In genomic region chr15:45551691-45552090, GRCh38 we compare ENCODE assay signal across 28 cellular contexts. TPM values are rescaled to one million over a fixed set of nuclear protein-coding genes. Genes with fewer than 3 reads are reported as not detected.
DNase-seq lines count a peak whose midpoint lies in the region; ATAC-seq and TF ChIP-seq lines count a peak whose summit lies in the region.
"Had no signal": no experiment of that assay in that cellular context is flagged by ENCODE, and none has a peak within 500 bp of the region (broad histone marks: within the 10 kb centered on the region; RNA-seq: fewer than 3 reads in every experiment).

No MANE protein-coding gene starts in this region.

- no peaks in the 10 kb centered on the region for H3K36me3 ChIP-seq in osteoblast (ENCODE audit: insufficient read depth, low read length)
- H3K36me3 ChIP-seq: BLaER1 treated with 17β-estradiol and CSF1 and Interleukin-3, amounts not matched to agents 10 nM and 100 nM; SJCRH30 had no signal

- TF ChIP-seq POLR2A in GM18505 (IDR thresholded peaks at IDR 0.05; ENCODE audit: borderline replicate concordance, extremely low read depth, insufficient read depth, insufficient read length): no peak

- no peak for ATAC-seq in GM18505 (IDR thresholded peaks at IDR 0.05; ENCODE audit: unreplicated experiment)
- ATAC-seq: HCT116, PC-3, Right ventricle myocardium inferior, SK-N-SH treated with all-trans-retinoic acid at 6 μM for 48 hours had no signal

- no peak overlapping the region for H3K4me2 ChIP-seq in osteoblast (ENCODE audit: insufficient read depth, low read length)

- no peaks in the 10 kb centered on the region for H4K20me1 ChIP-seq in osteoblast (ENCODE audit: insufficient read depth, low read length)
- H4K20me1 ChIP-seq: BLaER1 treated with 17β-estradiol and CSF1 and Interleukin-3, amounts not matched to agents 10 nM and 100 nM had no signal

- no peak overlapping the region for H3K4me3 ChIP-seq in fibroblast of mammary gland (ENCODE audit: control insufficient read depth, low read depth, low read length)
- no peak overlapping the region for H3K4me3 ChIP-seq in osteoblast (ENCODE audit: insufficient read depth, low read length)
- H3K4me3 ChIP-seq: BLaER1 treated with 17β-estradiol and CSF1 and Interleukin-3, amounts not matched to agents 10 nM and 100 nM; SJCRH30 had no signal

- H3K27ac ChIP-seq in osteoblast (ENCODE audit: low read depth, low read length): no peak overlapping the region
- H3K27ac ChIP-seq: BLaER1 treated with 17β-estradiol and CSF1 and Interleukin-3, amounts not matched to agents 10 nM and 100 nM; SJCRH30 had no signal

- H3K9me3 ChIP-seq in osteoblast (ENCODE audit: low read depth, low read length): no peaks in the 10 kb centered on the region
- H3K9me3 ChIP-seq: BLaER1 treated with 17β-estradiol and CSF1 and Interleukin-3, amounts not matched to agents 10 nM and 100 nM; SJCRH30 had no signal

- peak overlapping the region; percentile 36 for H2AFZ ChIP-seq in osteoblast (ENCODE audit: low read length)

- TF ChIP-seq CTCF in fibroblast of mammary gland (conservative IDR thresholded peaks at IDR 0.05; ENCODE audit: control insufficient read depth, insufficient read depth, low read depth, low read length): no peak
- TF ChIP-seq CTCF in osteoblast (IDR thresholded peaks at IDR 0.05; ENCODE audit: extremely low read depth, low read depth, low read length): no peak

- no peaks in the 10 kb centered on the region for H3K79me2 ChIP-seq in osteoblast (ENCODE audit: insufficient read depth, low read length)

- H3K27me3 ChIP-seq in osteoblast (ENCODE audit: insufficient read depth, low read length): peaks cover 10% of the 10 kb centered on the region
- H3K27me3 ChIP-seq: BLaER1 treated with 17β-estradiol and CSF1 and Interleukin-3, amounts not matched to agents 10 nM and 100 nM had no signal

- H3K4me1 ChIP-seq in osteoblast (ENCODE audit: insufficient read depth, low read length): peaks cover 4% of the 10 kb centered on the region
- H3K4me1 ChIP-seq: SJCRH30 had no signal

- DNase-seq in AG08395 (ENCODE audit: low spot score) (peak; percentile 39), HS-5 (ENCODE audit: low read depth) (peak; percentile 18), fibroblast of mammary gland (ENCODE audit: low read depth) (peak; percentile 53), osteoblast (ENCODE audit: insufficient read length, low spot score, missing footprints) (no peak), NCI-H748 treated with DMSO at 0.1 percent for 48 hours (lab: John Stamatoyannopoulos, UW) (no peak), germinal center (ENCODE audit: low spot score) (no peak), C1 segment of cervical spinal cord (lab: John Stamatoyannopoulos, UW) (no peak)
- DNase-seq: 8988T; ACHN; AML-193; CD4-positive, alpha-beta memory T cell; COR-L47; DMS53; Karpas-422; NCI-H1105 treated with DMSO at 0.1 percent for 48 hours; NCI-H146; NCI-H1930; NCI-H2107; NCI-H524; NCI-H774; NK-92 treated with Interleukin-12 subunit alpha and Interleukin-12 subunit beta, amount 100 ng/mL, for 24 hours; PC-3; SJCRH30 had no signal

RNA-seq across cellular contexts. Expression of gene SLC30A4, which starts 29.1 kb away (rescaled TPM):
- 17.4 and 19.5 TPM in 2 replicates for total RNA-seq in osteoblast

RNA-seq across cellular contexts. Expression of gene BLOC1S6, which starts 35.5 kb away (rescaled TPM):
- 103 and 104 TPM in 2 replicates for total RNA-seq in osteoblast

Comparison
In these comparisons a context has a peak if more than half of its experiments do, and no peak if none do; other contexts are left out.
1. DNase-seq: peak in AG08395 (single experiment), HS-5 (single experiment) and fibroblast of mammary gland (single experiment); none in osteoblast (single experiment), NCI-H748 treated with DMSO at 0.1 percent for 48 hours (single experiment), germinal center (single experiment) and C1 segment of cervical spinal cord (0 of 14).